ENCODE assay signal across 8 cellular contexts in the genomic region with DNA sequence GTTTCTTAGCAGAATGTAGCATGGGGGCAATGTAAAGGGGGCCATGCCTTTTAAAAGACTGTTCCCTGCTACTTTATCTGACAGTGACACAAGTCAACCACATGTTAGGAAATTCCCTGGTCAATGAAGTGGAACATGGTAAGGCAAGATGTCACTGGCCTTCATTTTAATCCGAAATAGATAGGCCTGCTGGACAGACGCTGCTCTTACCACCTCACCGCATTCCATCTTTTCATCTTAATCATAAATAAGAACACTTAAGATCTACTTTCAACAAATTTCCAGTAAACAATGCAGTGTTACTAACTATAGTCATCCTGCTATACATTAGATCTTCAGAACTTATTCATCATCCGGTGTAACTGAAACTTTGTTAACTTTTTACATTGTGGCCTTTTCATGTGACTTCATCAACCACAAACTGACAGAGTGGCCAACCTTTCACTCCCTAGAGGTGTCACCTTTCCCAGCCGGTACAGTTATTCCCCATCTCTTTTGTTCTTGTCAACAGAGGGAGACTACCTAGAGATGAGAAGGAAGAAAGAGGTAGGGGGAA. TPM values are rescaled to one million over a fixed set of nuclear protein-coding genes. Genes with fewer than 3 reads are reported as not detected.
DNase-seq lines count a peak whose midpoint lies in the region; ATAC-seq, FAIRE-seq and TF ChIP-seq lines count a peak whose summit lies in the region.

No MANE protein-coding gene starts in this region.

- intact Hi-C loops in endothelial cell of umbilical vein (cut with micrococcal nuclease), result no loop called here

- POLR2A ChIA-PET in endothelial cell of umbilical vein (lab: Charles Lee), result no interaction called here

- TF ChIP-seq POLR2A in endothelial cell of umbilical vein (IDR thresholded peaks at IDR 0.05; ENCODE audit: low read depth, low read length), result no peak

- H3K4me3 ChIP-seq in endothelial cell of umbilical vein (replicated peaks in 1 of 3; ENCODE audit: insufficient read depth in 1 of 3, low read depth in 1 of 3, low read length in 3 of 3), result no peak overlapping the region

- no peaks in the 10 kb centered on the region for H4K20me1 ChIP-seq in endothelial cell of umbilical vein (replicated peaks; ENCODE audit: control insufficient read depth, extremely low read depth, insufficient read depth, low read length)

- no peaks in the 10 kb centered on the region for H3K9me3 ChIP-seq in endothelial cell of umbilical vein (replicated peaks; ENCODE audit: control insufficient read depth, insufficient read depth, low read length)

- dilution Hi-C loops in endothelial cell of umbilical vein (cut with MboI; ENCODE audit: extremely low pct_ligation_motif_present, low sequenced_read_pairs), result no loop called here

- TF ChIP-seq CTCF in endothelial cell of umbilical vein (IDR thresholded peaks at IDR 0.05; ENCODE audit: extremely low read depth in 1 of 2, insufficient read depth in 1 of 2, low read depth in 1 of 2, low read length in 2 of 2), result no peak

- H3K4me2 ChIP-seq in endothelial cell of umbilical vein (ENCODE audit: insufficient read depth, low read length), result no peak overlapping the region

- H3K36me3 ChIP-seq in endothelial cell of umbilical vein (ENCODE audit: control insufficient read depth in 2 of 2, extremely low read depth in 1 of 2, insufficient read depth in 2 of 2, low read length in 2 of 2), result no peaks in the 10 kb centered on the region

- DNase-seq in endothelial cell of umbilical vein (ENCODE audit: low read depth, low spot score), result no peak
- no peak for DNase-seq in nucleus accumbens (lab: John Stamatoyannopoulos, UW)
- DNase-seq in AG08396 (ENCODE audit: low spot score), result no peak
- no peak for DNase-seq in DMS 273 treated with DMSO at 0.1 percent for 48 hours (lab: John Stamatoyannopoulos, UW)
- no peak for DNase-seq in RKO (ENCODE audit: low spot score)

- peaks cover 9% of the 10 kb centered on the region for H3K4me1 ChIP-seq in endothelial cell of umbilical vein (ENCODE audit: control insufficient read depth, extremely low read depth, insufficient read depth, low read length)

- no peaks in the 10 kb centered on the region for H3K27me3 ChIP-seq in endothelial cell of umbilical vein (ENCODE audit: control insufficient read depth in 2 of 2, insufficient read depth in 2 of 2, low read length in 2 of 2)

- peak; percentile 49 for FAIRE-seq in endothelial cell of umbilical vein (lab: Jason Lieb, UNC)

- H3K27ac ChIP-seq in endothelial cell of umbilical vein (ENCODE audit: insufficient read depth, low read depth, low read length), result no peak overlapping the region

- peak; percentile 91 for ATAC-seq in GM18498 (IDR thresholded peaks at IDR 0.05; ENCODE audit: unreplicated experiment)
- ATAC-seq in GM21528 (IDR thresholded peaks at IDR 0.05; ENCODE audit: low FRiP score, unreplicated experiment), result peak; percentile 97
- ATAC-seq in HG03558 (IDR thresholded peaks at IDR 0.05; ENCODE audit: extremely low read depth, unreplicated experiment), result peak; percentile 96

- H3K79me2 ChIP-seq in endothelial cell of umbilical vein (ENCODE audit: control insufficient read depth, insufficient read depth, low read length), result no peaks in the 10 kb centered on the region

- CTCF ChIA-PET in endothelial cell of umbilical vein (lab: Charles Lee), result interaction anchor here (0.9 to 4.8 kb wide), 5 partner anchors 8 to 189 kb away, joined by 3 to 44 read pairs (median 6); no protein-coding TSS in a partner anchor

- BruUV-seq in endothelial cell of umbilical vein (replicated peaks; lab: Mats Ljungman, UMichigan), result no TSS peak

- H3K9ac ChIP-seq in endothelial cell of umbilical vein (replicated peaks; ENCODE audit: extremely low read depth, insufficient read depth, low read length), result no peak overlapping the region

- no peak overlapping the region for H2AFZ ChIP-seq in endothelial cell of umbilical vein (ENCODE audit: low read depth, low read length)

- H3K9me1 ChIP-seq in endothelial cell of umbilical vein (replicated peaks; ENCODE audit: control insufficient read depth, extremely low read depth, insufficient read depth, low read length), result peaks cover 2% of the 10 kb centered on the region

TF ChIP-seq in endothelial cell of umbilical vein, 7 proteins besides CTCF, POLR2A, EP300 and RAD21:
- TF ChIP-seq, protein P1, sequence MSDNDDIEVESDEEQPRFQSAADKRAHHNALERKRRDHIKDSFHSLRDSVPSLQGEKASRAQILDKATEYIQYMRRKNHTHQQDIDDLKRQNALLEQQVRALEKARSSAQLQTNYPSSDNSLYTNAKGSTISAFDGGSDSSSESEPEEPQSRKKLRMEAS (IDR thresholded peaks at IDR 0.05; ENCODE audit: insufficient read depth, insufficient read length), result no peak
- no peak for TF ChIP-seq JUN (IDR thresholded peaks at IDR 0.05; ENCODE audit: borderline replicate concordance, insufficient read depth, insufficient read length, low read depth)
- no peak for TF ChIP-seq GATA2 (IDR thresholded peaks at IDR 0.05; ENCODE audit: insufficient read depth, insufficient read length, low read depth, low read length)
- TF ChIP-seq POLR2AphosphoS5 (IDR thresholded peaks at IDR 0.05; ENCODE audit: insufficient read depth, low read depth, low read length), result no peak
- TF ChIP-seq MYC (IDR thresholded peaks at IDR 0.05; ENCODE audit: low read depth, low read length), result no peak
- TF ChIP-seq EZH2 (IDR thresholded peaks at IDR 0.05; ENCODE audit: borderline replicate concordance, low read depth, low read length, severe bottlenecking), result no peak
- no peak for TF ChIP-seq FOS (IDR thresholded peaks at IDR 0.05; ENCODE audit: borderline replicate concordance, insufficient read depth, low read length)

RNA-seq across cellular contexts. Expression of gene ASB4, which starts 15.6 kb away (rescaled TPM):
- total RNA-seq in endothelial cell of umbilical vein, result not detected in 2 replicates
- polyA plus RNA-seq in endothelial cell of umbilical vein, result not detected in 2 replicates
- not detected in 2 replicates for polyA plus RNA-seq in endothelial cell of umbilical vein (2011; cell fraction: cytosol; rRNA removed)
- not detected in 2 replicates for polyA plus RNA-seq in endothelial cell of umbilical vein (2011; cell fraction: nucleus; rRNA removed)
- polyA plus RNA-seq in endothelial cell of umbilical vein (2012), result not detected in 2 replicates
- not detected in 2 replicates for polyA minus RNA-seq in endothelial cell of umbilical vein
- not detected for polyA minus RNA-seq in endothelial cell of umbilical vein (2011; cell fraction: cytosol; rRNA and poly(A)+ RNA removed)
- polyA minus RNA-seq in endothelial cell of umbilical vein (2011; cell fraction: nucleus; rRNA and poly(A)+ RNA removed), result not detected in 2 replicates
